Comparison of ENCODE assay signal across 28 cellular contexts in genomic region chr5:79685621-79686020, GRCh38. TPM values are rescaled to one million over a fixed set of nuclear protein-coding genes. Genes with fewer than 3 reads are reported as not detected.
DNase-seq lines count a peak whose midpoint lies in the region; ATAC-seq, FAIRE-seq and TF ChIP-seq lines count a peak whose summit lies in the region.
"Had no signal": no experiment of that assay in that cellular context is flagged by ENCODE, and none has a peak within 500 bp of the region (broad histone marks: within the 10 kb centered on the region; RNA-seq: fewer than 3 reads in every experiment).

No MANE protein-coding gene starts in this region.

- in situ Hi-C loops in GM23248 (cut with MboI) (no loop called here), Panc1 (cut with HindIII; ENCODE audit: low pct_unique_long_range_greater_than_20kb, low sequenced_read_pairs) (no loop called here)

- peak overlapping the region; percentile 22; the same call in 1 of the 2 replicates for H3K27ac ChIP-seq in GM23248
- H3K27ac ChIP-seq in Panc1 (ENCODE audit: low read length), result no peak overlapping the region
- H3K27ac ChIP-seq in neural progenitor cell, result no peak overlapping the region
- H3K27ac ChIP-seq: C4-2B, gastroesophageal sphincter, left ventricle myocardium inferior had no signal

- H3K9me3 ChIP-seq in GM23248 (ENCODE audit: low read depth) (no peaks in the 10 kb centered on the region), Panc1 (ENCODE audit: control insufficient read depth, insufficient read depth, low read depth, low read length) (no peaks in the 10 kb centered on the region), neural progenitor cell (ENCODE audit: low read depth) (no peaks in the 10 kb centered on the region)
- H3K9me3 ChIP-seq: gastroesophageal sphincter, left ventricle myocardium inferior, MG63, testis had no signal

- H3K9me3 Mint-ChIP-seq in neural progenitor cell, result peaks cover under 1% of the 10 kb centered on the region
- H3K9me3 Mint-ChIP-seq: activated T-cell treated with anti-CD3 and anti-CD28 coated beads, Interleukin-2, amount 50 U/mL, for 4 hours had no signal

- H3K36me3 Mint-ChIP-seq in neural progenitor cell, result peaks cover 29% of the 10 kb centered on the region

- H3K36me3 ChIP-seq in GM23248 (ENCODE audit: low read depth), result peaks cover 23% of the 10 kb centered on the region
- peaks cover 7% of the 10 kb centered on the region for H3K36me3 ChIP-seq in Panc1 (ENCODE audit: control insufficient read depth, insufficient read depth, low read length)
- H3K36me3 ChIP-seq in neural progenitor cell, result peaks cover 18% of the 10 kb centered on the region

- H3K4me1 Mint-ChIP-seq in neural progenitor cell, result peaks cover 4% of the 10 kb centered on the region
- H3K4me1 Mint-ChIP-seq: brain had no signal

- H4K20me1 ChIP-seq in GM23248 (ENCODE audit: insufficient read depth), result no peaks in the 10 kb centered on the region
- peaks cover 3% of the 10 kb centered on the region for H4K20me1 ChIP-seq in neural progenitor cell (ENCODE audit: low read depth)

- CTCF ChIA-PET in Panc1 (lab: Charles Lee), result no interaction called here

- no peak overlapping the region for H3K27ac Mint-ChIP-seq in neural progenitor cell
- H3K27ac Mint-ChIP-seq: activated CD4-positive, alpha-beta T cell treated with anti-CD3 and anti-CD28 coated beads for 36 hours; brain; T-helper 17 cell had no signal

- ATAC-seq in Panc1 (no peak), esophagus mucosa (peak; percentile 50), HG03469 (IDR thresholded peaks at IDR 0.05; ENCODE audit: unreplicated experiment) (no peak)
- ATAC-seq: activated CD4-positive, alpha-beta T cell treated with anti-CD3 and anti-CD28 coated beads for 36 hours; activated T-cell treated with anti-CD3 and anti-CD28 coated beads, Interleukin-2, amount 50 U/mL, for 4 hours; gastroesophageal sphincter; naive thymus-derived CD8-positive, alpha-beta T cell; SK-N-SH treated with all-trans-retinoic acid at 6 μM for 48 hours; stimulated activated naive CD8-positive, alpha-beta T cell treated with anti-CD3 and anti-CD28 coated beads, Interleukin-15, Interleukin-2, amounts not matched to agents 100 U/mL and 50 U/mL, for 24 hours; T-helper 17 cell had no signal

- DNase-seq in GM23248, result peak; percentile 54
- no peak for DNase-seq in Panc1 (ENCODE audit: low read depth, low spot score)
- DNase-seq in neural progenitor cell (ENCODE audit: low spot score), result no peak
- DNase-seq in ecto neural progenitor cell (ENCODE audit: low spot score), result no peak
- no peak for DNase-seq in GM19239 (ENCODE audit: insufficient read length, low spot score)
- DNase-seq: activated CD4-positive, alpha-beta T cell treated with anti-CD3 and anti-CD28 coated beads for 36 hours; activated gamma-delta T cell treated with Interleukin-2 at 50 U/mL for 16 hours; activated T-cell treated with anti-CD3 and anti-CD28 coated beads, Interleukin-2, amount 50 U/mL, for 4 hours; effector CD4-positive, alpha-beta T cell; hippocampal formation; left ventricle myocardium inferior; MG63; naive thymus-derived CD8-positive, alpha-beta T cell; NCI-H2029 treated with DMSO at 0.1 percent for 48 hours; NCI-H82; occipital lobe; stimulated activated naive CD8-positive, alpha-beta T cell treated with anti-CD3 and anti-CD28 coated beads, Interleukin-15, Interleukin-2, amounts not matched to agents 100 U/mL and 50 U/mL, for 24 hours; T-helper 17 cell; testis had no signal

- H3K4me2 ChIP-seq in GM23248 (ENCODE audit: unreplicated experiment) (peak overlapping the region; percentile 11), neural progenitor cell (no peak overlapping the region)

- BruUV-seq in Panc1 (replicated peaks; lab: Mats Ljungman, UMichigan), result TSS peak; percentile 44

- peaks cover 10% of the 10 kb centered on the region for H3F3A ChIP-seq in GM23248 (ENCODE audit: insufficient read depth)
- H3F3A ChIP-seq in neural progenitor cell (ENCODE audit: low read depth), result peaks cover 14% of the 10 kb centered on the region

- intact Hi-C loops in Panc1 (cut with micrococcal nuclease; ENCODE audit: unreplicated experiment), result no loop called here

- H3K9ac ChIP-seq in GM23248 (no peak overlapping the region), neural progenitor cell (peak overlapping the region; percentile 3)

- H3K4me3 ChIP-seq in GM23248 (no peak overlapping the region), Panc1 (ENCODE audit: low read depth in 2 of 2, low read length in 2 of 2) (no peak overlapping the region), neural progenitor cell (no peak overlapping the region)
- H3K4me3 ChIP-seq: gastroesophageal sphincter, left ventricle myocardium inferior, MG63, testis had no signal

- H3K27me3 ChIP-seq in GM23248 (replicated peaks; ENCODE audit: insufficient read depth) (no peaks in the 10 kb centered on the region), Panc1 (ENCODE audit: control insufficient read depth, insufficient read depth, low read length) (no peaks in the 10 kb centered on the region), neural progenitor cell (peaks cover 19% of the 10 kb centered on the region)
- H3K27me3 ChIP-seq: gastroesophageal sphincter, MG63, testis had no signal

- H3K4me3 Mint-ChIP-seq in neural progenitor cell, result no peak overlapping the region
- H3K4me3 Mint-ChIP-seq: activated CD4-positive, alpha-beta T cell treated with anti-CD3 and anti-CD28 coated beads for 36 hours; activated T-cell treated with anti-CD3 and anti-CD28 coated beads, Interleukin-2, amount 50 U/mL, for 4 hours; brain; naive thymus-derived CD8-positive, alpha-beta T cell; T-helper 17 cell had no signal

- no peaks in the 10 kb centered on the region for H3K27me3 Mint-ChIP-seq in neural progenitor cell (ENCODE audit: insufficient read depth, low read depth)
- H3K27me3 Mint-ChIP-seq: activated CD4-positive, alpha-beta T cell treated with anti-CD3 and anti-CD28 coated beads for 36 hours; brain; naive thymus-derived CD8-positive, alpha-beta T cell; T-helper 17 cell had no signal

- H2AFZ ChIP-seq in GM23248 (no peak overlapping the region), neural progenitor cell (replicated peaks) (no peak overlapping the region)

- no peak for TF ChIP-seq CTCF in Panc1 (IDR thresholded peaks at IDR 0.05)
- TF ChIP-seq CTCF in neural progenitor cell (IDR thresholded peaks at IDR 0.05), result no peak

- no peaks in the 10 kb centered on the region for H3K9me2 ChIP-seq in GM23248 (ENCODE audit: insufficient read depth)

- no peak for FAIRE-seq in GM19239 (lab: Jason Lieb, UNC)
- FAIRE-seq: D721Med, H1, urothelium cell line had no signal

- POLR2A ChIA-PET in Panc1 (lab: Charles Lee), result no interaction called here

- H3K79me2 ChIP-seq in GM23248 (ENCODE audit: insufficient read depth) (no peaks in the 10 kb centered on the region), neural progenitor cell (ENCODE audit: low read depth) (no peaks in the 10 kb centered on the region)

- WGBS in GM23248 (ENCODE audit: low coverage in 1 of 2, low lambda C conversion rate in 2 of 2, missing lambda C conversion rate in 2 of 2), 2 experiments, result 79 to 86% methylated on average over 3 of the region's 3 CpGs

- H3K4me1 ChIP-seq in GM23248 (ENCODE audit: insufficient read depth) (peaks cover 29% of the 10 kb centered on the region), Panc1 (ENCODE audit: control insufficient read depth, insufficient read depth, low read length) (no peaks in the 10 kb centered on the region), neural progenitor cell (no peaks in the 10 kb centered on the region)

RNA-seq across cellular contexts. Expression of gene CMYA5, which starts 4.0 kb away (rescaled TPM):
- 0.97 and 1.0 TPM in 2 replicates for total RNA-seq in GM23248 (2014; rRNA removed; shearing (Covaris generic))
- polyA plus RNA-seq in GM23248 (2016; fragmentation: Nextera tagmentation; extraction: Ambion mirVana), result 0.36 and 0.37 TPM in 2 replicates
- total RNA-seq in Panc1 (2021; ENCODE audit: unreplicated experiment), result 0.31 TPM
- polyA plus RNA-seq in Panc1 (2012; ENCODE audit: insufficient read length), result 0.13 TPM
- 0.36 TPM for total RNA-seq in esophagus mucosa
- 1.4 and 3.5 TPM in 2 replicates for total RNA-seq in neural progenitor cell (ENCODE audit: low replicate concordance)
